8 cellular contexts compared by ENCODE assay signal in the genomic region with DNA sequence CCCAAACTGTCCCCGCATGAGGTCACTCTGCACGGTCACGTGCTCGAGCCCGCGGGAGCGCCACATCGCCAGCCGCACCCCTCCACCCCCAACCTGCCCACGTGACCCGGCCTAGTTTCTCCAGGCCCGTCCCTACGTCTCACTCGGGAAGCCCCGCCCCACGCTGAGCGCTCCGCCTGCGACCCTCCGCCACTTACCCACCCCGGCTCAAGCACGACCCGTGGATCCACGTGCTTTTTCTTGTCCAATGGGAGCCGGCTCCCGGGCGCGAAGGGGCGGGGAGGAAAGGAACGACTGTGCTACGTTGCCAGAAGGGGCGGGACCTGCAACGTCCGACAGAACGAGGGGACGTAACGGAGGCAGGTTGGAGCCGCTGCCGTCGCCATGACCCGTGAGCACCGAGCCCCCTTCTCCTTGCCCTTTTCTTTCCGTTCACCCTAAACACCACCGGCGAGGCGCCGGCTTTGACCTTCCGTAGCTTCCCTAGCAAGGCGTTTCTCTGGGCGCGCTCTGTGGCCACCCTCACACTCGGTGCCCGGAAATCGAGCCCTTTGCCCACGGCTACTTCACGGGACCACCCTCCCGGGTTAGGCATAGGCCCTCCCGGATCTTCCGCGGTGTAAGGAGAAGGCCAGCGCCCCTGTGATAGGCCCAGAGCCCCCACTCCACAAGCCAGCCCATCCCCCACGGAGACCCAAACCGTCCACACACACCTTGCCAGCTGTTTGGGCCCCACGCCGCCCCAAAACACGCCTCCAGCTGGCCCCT. TPM values are rescaled to one million over a fixed set of nuclear protein-coding genes. Genes with fewer than 3 reads are reported as not detected.
DNase-seq lines count a peak whose midpoint lies in the region; ATAC-seq and TF ChIP-seq lines count a peak whose summit lies in the region.

TSS of gene SERF2 (plus strand) at position 328 of the 768 bp plus-strand sequence. CDS start at position 385, 57 bp downstream.

- H3K4me3 Mint-ChIP-seq in activated CD4-positive, alpha-beta T cell treated with anti-CD3 and anti-CD28 coated beads for 36 hours = peak within 1 kb of the TSS; percentile 97

- H3K27me3 Mint-ChIP-seq in activated CD4-positive, alpha-beta T cell treated with anti-CD3 and anti-CD28 coated beads for 36 hours = no peaks in the 10 kb centered on the region

- intact Hi-C loops in activated CD4-positive, alpha-beta T cell treated with anti-CD3 and anti-CD28 coated beads for 36 hours (cut with DNase I, micrococcal nuclease) = loop anchor here (1.0 to 5.0 kb wide), 10 partner anchors 8 to 635 kb away; partner anchors contain the start of genes HYPK (in 2 of the 2), MFAP1 (in 2 of the 2), PDIA3 (in 2 of the 2) and SERINC4 (in 2 of the 2)

- ATAC-seq in HG03439 (IDR thresholded peaks at IDR 0.05; ENCODE audit: unreplicated experiment) = peak; percentile 83
- ATAC-seq in activated CD4-positive, alpha-beta T cell treated with anti-CD3 and anti-CD28 coated beads for 36 hours = peak; percentile 98

- TF ChIP-seq POLR2A in GM19193 (IDR thresholded peaks at IDR 0.05; ENCODE audit: extremely low read depth, insufficient read depth, insufficient read length) = peak; percentile 95

- POLR2A ChIA-PET in activated CD4-positive, alpha-beta T cell treated with anti-CD3 and anti-CD28 coated beads for 36 hours (lab: Charles Lee) = interaction anchor here (1.4 to 1.8 kb wide), 2 partner anchors 8 to 15 kb away, joined by 3 to 8 read pairs; partner anchors contain the start of genes ELL3 and HYPK

- DNase-seq in AML-193 (lab: John Stamatoyannopoulos, UW) (peak; percentile 95 to 97), NCI-H524 (lab: John Stamatoyannopoulos, UW) (peak; percentile 99 to 100), choroid plexus epithelial cell (ENCODE audit: low read depth) (peak; percentile 100), kidney glomerular epithelial cell (lab: John Stamatoyannopoulos, UW) (peak; percentile 94)
- peak; percentile 100 for DNase-seq in activated CD4-positive, alpha-beta T cell treated with anti-CD3 and anti-CD28 coated beads for 36 hours
- peak; percentile 98 to 99 for DNase-seq in stimulated activated CD4-positive, alpha-beta T cell treated with anti-CD3 and anti-CD28 coated beads, Interleukin-1b, Interleukin-23, amount 100 ng/mL, for 1 hour (ENCODE audit: low read depth in 2 of 2)

- peak within 1 kb of the TSS; percentile 97 for H3K27ac Mint-ChIP-seq in activated CD4-positive, alpha-beta T cell treated with anti-CD3 and anti-CD28 coated beads for 36 hours

- no peaks in the 10 kb centered on the region for H3K9me3 Mint-ChIP-seq in activated CD4-positive, alpha-beta T cell treated with anti-CD3 and anti-CD28 coated beads for 36 hours (ENCODE audit: low read depth)

- H3K4me1 Mint-ChIP-seq in activated CD4-positive, alpha-beta T cell treated with anti-CD3 and anti-CD28 coated beads for 36 hours = peaks cover 35% of the 10 kb centered on the region

- CTCF ChIA-PET in activated CD4-positive, alpha-beta T cell treated with anti-CD3 and anti-CD28 coated beads for 36 hours (lab: Charles Lee) = interaction anchor here (1.3 to 2.8 kb wide), 4 partner anchors 14 to 32 kb away, joined by 4 to 10 read pairs (median 4); partner anchors contain the start of genes ELL3 and MFAP1

- peaks cover 46% of the 10 kb centered on the region for H3K36me3 Mint-ChIP-seq in activated CD4-positive, alpha-beta T cell treated with anti-CD3 and anti-CD28 coated beads for 36 hours (ENCODE audit: low read depth)

- TF ChIP-seq CTCF in choroid plexus epithelial cell (conservative IDR thresholded peaks at IDR 0.05; ENCODE audit: low read depth, low read length) = no peak

- H3K4me3 ChIP-seq in choroid plexus epithelial cell (ENCODE audit: low read depth, low read length) = peak within 1 kb of the TSS; percentile 99

RNA-seq across cellular contexts. Expression of gene SERF2, which starts in this region (rescaled TPM):
- 100 to 1,000 TPM; 710 to 718 TPM for total RNA-seq in activated CD4-positive, alpha-beta T cell treated with anti-CD3 and anti-CD28 coated beads for 36 hours

Comparison
In these comparisons a context has a peak if more than half of its experiments do, and no peak if none do; other contexts are left out.
1. Peak in every context shown above with its lines: DNase-seq, ATAC-seq and H3K4me3 ChIP-seq.